ENCODE assay signal across 11 cellular contexts in the genomic region with DNA sequence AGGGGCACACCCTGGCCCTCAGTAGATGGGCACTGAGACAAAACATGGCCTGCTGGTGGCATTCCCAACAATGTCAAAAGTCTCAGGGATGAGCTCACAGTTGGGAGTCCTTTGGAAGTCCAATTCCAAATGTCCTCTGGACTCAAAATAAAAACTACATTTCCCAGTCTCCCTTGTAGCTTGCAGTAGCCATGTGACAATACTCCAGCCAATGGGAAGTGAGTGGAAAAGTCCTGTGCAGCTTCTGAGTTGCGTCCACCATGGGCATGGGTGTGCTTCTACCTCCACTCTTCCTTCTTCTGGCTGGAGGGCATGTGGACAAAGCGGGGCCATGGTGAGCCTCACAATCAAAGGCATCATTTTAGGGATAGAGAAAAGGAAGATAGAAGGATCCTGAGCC. TPM values are rescaled to one million over a fixed set of nuclear protein-coding genes. Genes with fewer than 3 reads are reported as not detected.
DNase-seq lines count a peak whose midpoint lies in the region; ATAC-seq, FAIRE-seq and TF ChIP-seq lines count a peak whose summit lies in the region.
"Had no signal": no experiment of that assay in that cellular context is flagged by ENCODE, and none has a peak within 500 bp of the region (broad histone marks: within the 10 kb centered on the region; RNA-seq: fewer than 3 reads in every experiment).

No MANE protein-coding gene starts in this region.

- H3K27me3 ChIP-seq in liver (ENCODE audit: control insufficient read depth in 4 of 4, insufficient read depth in 4 of 4, low read length in 3 of 4), result no peaks in the 10 kb centered on the region
- H3K27me3 ChIP-seq: upper lobe of left lung had no signal

- H3K36me3 ChIP-seq in liver (ENCODE audit: control insufficient read depth in 4 of 4, insufficient read depth in 3 of 4, low read depth in 1 of 4, low read length in 3 of 4), result no peaks in the 10 kb centered on the region
- H3K36me3 ChIP-seq: upper lobe of left lung had no signal

- TF ChIP-seq RAD21 in liver (IDR thresholded peaks at IDR 0.05), result no peak

- peak; percentile 74 for ATAC-seq in Right ventricle myocardium inferior
- no peak for ATAC-seq in GM18907 (IDR thresholded peaks at IDR 0.05; ENCODE audit: unreplicated experiment)
- no peak for ATAC-seq in GM19467 (IDR thresholded peaks at IDR 0.05; ENCODE audit: unreplicated experiment)

- no peak overlapping the region for H3K9ac ChIP-seq in liver (ENCODE audit: low read depth in 1 of 2, low read length in 2 of 2)

- WGBS in liver, result 59% methylated on average over 2 of the region's 2 CpGs

- no peak for FAIRE-seq in RCC 7860 (lab: Jason Lieb, UNC)

- intact Hi-C loops in Right ventricle myocardium inferior (cut with DNase I), result no loop called here
- intact Hi-C loops in cardiac septum (cut with DNase I), result no loop called here

- H3K27ac ChIP-seq in coronary artery (peak overlapping the region; percentile 75 to 80), liver (ENCODE audit: low read depth in 1 of 2, low read length in 2 of 2) (no peak overlapping the region)
- H3K27ac ChIP-seq: C4-2B had no signal

- TF ChIP-seq CTCF in coronary artery (IDR thresholded peaks at IDR 0.05) (no peak), liver (IDR thresholded peaks at IDR 0.05; ENCODE audit: low read depth, low read length, missing input control) (no peak)

- DNase-seq in Right ventricle myocardium inferior (ENCODE audit: missing footprints), result peak; percentile 50
- no peak for DNase-seq in cardiac septum (ENCODE audit: low spot score)
- DNase-seq in coronary artery (ENCODE audit: low spot score), result no peak
- DNase-seq in occipital lobe (lab: John Stamatoyannopoulos, UW), result no peak
- DNase-seq in RCC 7860 (ENCODE audit: low spot score), result no peak
- DNase-seq: Kasumi-1, upper lobe of left lung had no signal

- no peaks in the 10 kb centered on the region for H3K9me3 ChIP-seq in liver (ENCODE audit: control insufficient read depth in 4 of 4, low read length in 3 of 4)
- H3K9me3 ChIP-seq: upper lobe of left lung had no signal

- no peaks in the 10 kb centered on the region for H3K4me1 ChIP-seq in liver (ENCODE audit: control insufficient read depth in 4 of 4, insufficient read depth in 4 of 4, low read length in 3 of 4)

- H3K4me3 ChIP-seq in coronary artery, result no peak overlapping the region
- H3K4me3 ChIP-seq in liver (ENCODE audit: low read depth in 1 of 3, low read length in 3 of 3), result no peak overlapping the region
- H3K4me3 ChIP-seq: upper lobe of left lung had no signal

TF ChIP-seq in liver, 16 proteins besides CTCF, POLR2A, EP300 and RAD21:
- TF ChIP-seq JUND (IDR thresholded peaks at IDR 0.05), result no peak
- peak; percentile 8 for TF ChIP-seq SP1 (IDR thresholded peaks at IDR 0.05)

RNA-seq across cellular contexts. Expression of a gene that starts 5.8 kb away (rescaled TPM):
- total RNA-seq in Right ventricle myocardium inferior (13.4 TPM), cardiac septum (3.0 TPM), liver (1 to 10 TPM in 1 of 2 donors, under 1 TPM in 1; 0.70 to 1.2 TPM), occipital lobe (3.6 TPM)
- under 1 TPM; 0.11 to 0.51 TPM for polyA plus RNA-seq in liver

RNA-seq across cellular contexts. Expression of a gene that starts 24.5 kb away (rescaled TPM):
- total RNA-seq in Right ventricle myocardium inferior (not detected), cardiac septum (not detected), liver (not detected), occipital lobe (not detected)
- not detected for polyA plus RNA-seq in liver
- total RNA-seq: upper lobe of left lung had no signal

RNA-seq across cellular contexts. Expression of a gene that starts 24.7 kb away (rescaled TPM):
- total RNA-seq in Right ventricle myocardium inferior (9.5 TPM), cardiac septum (2.4 TPM), liver (1 to 10 TPM; 6.7 to 7.5 TPM), occipital lobe (0.16 TPM)
- 1 to 10 TPM; 2.3 to 7.8 TPM for polyA plus RNA-seq in liver

RNA-seq across cellular contexts. Expression of a gene that starts 44.8 kb away (rescaled TPM):
- total RNA-seq in Right ventricle myocardium inferior, result 17.5 TPM
- total RNA-seq in cardiac septum, result 9.2 TPM
- 1 to 10 TPM in 1 of 2 donors, under 1 TPM in 1; 0.98 to 1.8 TPM for total RNA-seq in liver
- under 1 TPM; 0.72 to 0.76 TPM for polyA plus RNA-seq in liver
- total RNA-seq in occipital lobe, result 1.7 TPM

Comparison
In these comparisons a context has a peak if more than half of its experiments do, and no peak if none do; other contexts are left out.
1. H3K27ac ChIP-seq: peak in coronary artery (2 of 2); none in liver (0 of 2).